In the genomic region with DNA sequence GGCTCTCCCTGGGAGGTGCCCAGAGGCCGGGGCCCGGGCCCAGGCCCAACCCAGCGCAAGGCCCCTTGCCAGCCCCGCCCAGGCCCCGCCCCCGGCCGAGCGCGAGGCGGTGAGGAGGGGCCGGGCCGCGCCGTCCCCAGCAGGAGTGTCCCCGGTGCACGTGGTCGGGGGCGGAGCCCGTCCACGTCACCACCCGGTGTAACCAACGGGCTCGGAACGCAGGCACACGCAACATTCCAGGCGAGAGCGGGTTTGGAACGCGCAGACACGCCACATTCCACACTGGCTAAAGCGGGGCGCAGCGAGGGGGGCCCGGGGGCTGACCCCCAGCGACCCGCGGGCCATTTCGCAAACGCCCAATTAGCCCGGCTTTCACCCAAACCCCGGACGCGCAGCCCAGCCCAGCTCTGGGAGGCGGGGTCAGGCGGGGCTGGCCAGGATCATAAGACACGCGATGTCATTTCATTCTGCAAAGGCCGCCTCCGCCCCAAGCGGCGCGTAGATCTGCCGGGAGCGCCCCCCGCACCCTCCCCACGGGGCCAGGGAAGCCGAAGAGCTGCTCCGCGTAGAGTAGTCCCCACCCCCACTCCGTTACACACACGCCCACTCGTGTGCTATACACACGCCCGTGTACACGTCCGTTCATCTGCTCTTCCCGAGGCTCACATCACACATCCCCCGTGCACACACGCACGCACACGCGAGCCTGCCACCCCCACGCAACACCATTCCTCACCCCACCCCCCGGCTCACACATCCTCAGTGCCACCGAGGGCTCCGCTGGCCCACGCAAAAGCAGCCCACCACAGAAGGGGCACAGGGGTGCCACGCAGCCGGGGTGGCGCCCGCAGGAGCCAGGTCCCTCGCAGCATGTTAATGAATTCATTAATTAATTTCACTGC, we compare ENCODE assay signal across 8 cellular contexts.
DNase-seq lines count a peak whose midpoint lies in the region; ATAC-seq and TF ChIP-seq lines count a peak whose summit lies in the region.

No MANE protein-coding gene starts in this region.

- H3K27me3 ChIP-seq in layer of hippocampus (ENCODE audit: control insufficient read depth, insufficient read depth, low read length) = no peaks in the 10 kb centered on the region

- TF ChIP-seq CTCF in AG09309 (IDR thresholded peaks at IDR 0.05; ENCODE audit: control insufficient read depth, insufficient read depth, low read depth, low read length, missing control alignments) (no peak), choroid plexus epithelial cell (conservative IDR thresholded peaks at IDR 0.05; ENCODE audit: low read depth, low read length) (no peak)

- DNase-seq in AG09309 (ENCODE audit: low read depth) (peak; percentile 88), NCI-H446 (lab: John Stamatoyannopoulos, UW) (peak; percentile 88 to 95), choroid plexus epithelial cell (ENCODE audit: low read depth) (peak; percentile 98)
- peak; percentile 88 to 92 for DNase-seq in activated CD4-positive, alpha-beta T cell treated with anti-CD3 and anti-CD28 coated beads for 4 hours
- DNase-seq in stimulated activated CD4-positive, alpha-beta T cell treated with anti-CD3 and anti-CD28 coated beads, Interleukin-1b, Interleukin-23, amount 100 ng/mL, for 1 hour (ENCODE audit: low read depth in 2 of 2) = peak; percentile 79 to 90

- H3K4me3 ChIP-seq in AG09309 (ENCODE audit: control insufficient read depth, low read depth, low read length) (peak overlapping the region; percentile 96), choroid plexus epithelial cell (ENCODE audit: low read depth, low read length) (peak overlapping the region; percentile 99)

- peak overlapping the region; percentile 98 for H3K27ac ChIP-seq in layer of hippocampus (ENCODE audit: low read depth, low read length)

- ATAC-seq in GM18907 (IDR thresholded peaks at IDR 0.05; ENCODE audit: unreplicated experiment) (peak; percentile 33), HG03139 (IDR thresholded peaks at IDR 0.05; ENCODE audit: unreplicated experiment) (peak; percentile 37)

Comparison
In these comparisons a context has a peak if more than half of its experiments do, and no peak if none do; other contexts are left out.
1. Peak in every context shown above with its lines: DNase-seq, ATAC-seq, H3K4me3 ChIP-seq and H3K27ac ChIP-seq.